ENCODE assay signal across 8 cellular contexts in the genomic region with DNA sequence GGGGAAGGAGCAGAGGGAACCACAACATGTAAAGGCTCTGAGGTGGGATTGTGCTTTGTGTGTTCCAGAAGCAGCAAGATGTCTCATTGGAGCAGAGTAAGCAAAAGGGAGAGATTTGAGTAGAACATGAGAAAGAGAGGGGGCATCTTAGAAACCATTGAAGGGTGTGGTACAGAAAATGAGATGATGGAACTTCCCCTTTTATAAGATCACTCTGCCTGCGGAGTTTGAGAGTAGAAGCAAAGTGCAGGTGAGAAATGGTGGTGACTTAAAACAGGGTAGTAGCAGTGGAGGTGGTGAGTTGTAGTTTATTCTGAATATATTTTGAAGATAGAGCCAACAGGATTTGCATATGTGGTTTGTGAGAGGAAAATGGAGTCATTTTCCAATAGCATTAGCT. TPM values are rescaled to one million over a fixed set of nuclear protein-coding genes. Genes with fewer than 3 reads are reported as not detected.
DNase-seq lines count a peak whose midpoint lies in the region; ATAC-seq lines count a peak whose summit lies in the region.
"Had no signal": no experiment of that assay in that cellular context is flagged by ENCODE, and none has a peak within 500 bp of the region (broad histone marks: within the 10 kb centered on the region; RNA-seq: fewer than 3 reads in every experiment).

No MANE protein-coding gene starts in this region.

- peak overlapping the region; percentile 10 to 73 (median 43) for H3K27ac Mint-ChIP-seq in immature natural killer cell

- H3K4me1 Mint-ChIP-seq in immature natural killer cell, result peaks cover 41 to 74% of the 10 kb centered on the region in 2 donors

- peaks cover 0 to 5% (median 4%) of the 10 kb centered on the region in 3 donors for H3K27me3 Mint-ChIP-seq in immature natural killer cell (ENCODE audit: low read depth in 3 of 3)

- no peak for DNase-seq in immature natural killer cell
- DNase-seq in HuH-7.5 (ENCODE audit: low spot score), result no peak
- DNase-seq in iPS-NIHi7 (ENCODE audit: extremely low spot score), result no peak
- DNase-seq in SW 1271 (lab: John Stamatoyannopoulos, UW), result no peak

- peak; percentile 82 for ATAC-seq in GM18517 (IDR thresholded peaks at IDR 0.05; ENCODE audit: unreplicated experiment)
- peak; percentile 79 for ATAC-seq in GM21423 (IDR thresholded peaks at IDR 0.05; ENCODE audit: unreplicated experiment)
- ATAC-seq in HG03354 (IDR thresholded peaks at IDR 0.05; ENCODE audit: poor library complexity, severe bottlenecking, unreplicated experiment), result peak; percentile 74
- ATAC-seq: sciatic nerve had no signal

- H3K36me3 Mint-ChIP-seq in immature natural killer cell, result peaks cover 0 to 5% (median 5%) of the 10 kb centered on the region in 3 donors

- no peaks in the 10 kb centered on the region for H3K9me3 Mint-ChIP-seq in immature natural killer cell

- no peak overlapping the region for H3K4me3 Mint-ChIP-seq in immature natural killer cell

RNA-seq across cellular contexts. Expression of a gene that starts 56.0 kb away (rescaled TPM):
- 10 to 100 TPM; 25.0 to 38.2 (median 38.1) TPM for polyA plus RNA-seq in immature natural killer cell
